In genomic region chr13:112979406-112979902, GRCh38 we compare ENCODE assay signal across 20 cellular contexts.
A peak's percentile ranks its signal among the peaks of the same experiment; 100 is the strongest.
DNase-seq lines count a peak whose midpoint lies in the region; ATAC-seq lines count a peak whose summit lies in the region.
"Had no signal": no experiment of that assay in that cellular context is flagged by ENCODE, and none has a peak within 500 bp of the region (broad histone marks: within the 10 kb centered on the region; RNA-seq: fewer than 3 reads in every experiment).

No MANE protein-coding gene starts in this region.

- H3K9ac ChIP-seq in BLaER1 treated with 17β-estradiol and CSF1 and Interleukin-3, amounts not matched to agents 10 nM and 100 nM: no peak overlapping the region
- H3K9ac ChIP-seq in mucosa of stomach (ENCODE audit: low read length): peak overlapping the region; percentile 8
- H3K9ac ChIP-seq: GM23248 had no signal

- H3K27me3 ChIP-seq in BLaER1 treated with 17β-estradiol and CSF1 and Interleukin-3, amounts not matched to agents 10 nM and 100 nM: peaks cover 21 to 71% (median 46%) of the 10 kb centered on the region in 11 experiments
- H3K27me3 ChIP-seq in mucosa of stomach (ENCODE audit: control insufficient read depth, insufficient read depth, low read length): no peaks in the 10 kb centered on the region

- ATAC-seq in HG03342 (IDR thresholded peaks at IDR 0.05; ENCODE audit: unreplicated experiment) (no peak), GM21717 (IDR thresholded peaks at IDR 0.05; ENCODE audit: unreplicated experiment) (no peak), HG02970 (IDR thresholded peaks at IDR 0.05; ENCODE audit: low FRiP score, unreplicated experiment) (no peak)
- no peak for ATAC-seq in stimulated activated effector memory CD8-positive, alpha-beta T cell treated with anti-CD3 and anti-CD28 coated beads, Interleukin-12 subunit alpha, Interleukin-12 subunit beta, amount 100 ng/mL, for 72 hours
- ATAC-seq: activated CD4-positive, CD25-positive, alpha-beta regulatory T cell treated with anti-CD3 and anti-CD28 coated beads, Interleukin-2, amount 50 U/mL, for 24 hours; naive thymus-derived CD4-positive, alpha-beta T cell had no signal

- no peaks in the 10 kb centered on the region for H3K4me1 Mint-ChIP-seq in stimulated activated effector memory CD8-positive, alpha-beta T cell treated with anti-CD3 and anti-CD28 coated beads, Interleukin-12 subunit alpha, Interleukin-12 subunit beta, amount 100 ng/mL, for 72 hours
- H3K4me1 Mint-ChIP-seq: activated CD4-positive, alpha-beta memory T cell treated with anti-CD3 and anti-CD28 coated beads, Interleukin-2, amount 10 ng/mL, durations not matched to agents 7 days and 5 days; memory B cell had no signal

- no peaks in the 10 kb centered on the region for H3K36me3 Mint-ChIP-seq in stimulated activated effector memory CD8-positive, alpha-beta T cell treated with anti-CD3 and anti-CD28 coated beads, Interleukin-12 subunit alpha, Interleukin-12 subunit beta, amount 100 ng/mL, for 72 hours
- H3K36me3 Mint-ChIP-seq: memory B cell had no signal

- no peak overlapping the region for H3K4me3 Mint-ChIP-seq in stimulated activated effector memory CD8-positive, alpha-beta T cell treated with anti-CD3 and anti-CD28 coated beads, Interleukin-12 subunit alpha, Interleukin-12 subunit beta, amount 100 ng/mL, for 72 hours
- H3K4me3 Mint-ChIP-seq: activated CD4-positive, alpha-beta memory T cell treated with anti-CD3 and anti-CD28 coated beads, Interleukin-2, amount 10 ng/mL, durations not matched to agents 7 days and 5 days; memory B cell had no signal

- H4K20me1 ChIP-seq in BLaER1 treated with 17β-estradiol and CSF1 and Interleukin-3, amounts not matched to agents 10 nM and 100 nM: peaks cover 0 to 47% (median 10%) of the 10 kb centered on the region in 11 experiments; a peak in 12 of 22 replicates

- no peaks in the 10 kb centered on the region for H3K9me3 Mint-ChIP-seq in stimulated activated effector memory CD8-positive, alpha-beta T cell treated with anti-CD3 and anti-CD28 coated beads, Interleukin-12 subunit alpha, Interleukin-12 subunit beta, amount 100 ng/mL, for 72 hours
- H3K9me3 Mint-ChIP-seq: activated CD4-positive, alpha-beta memory T cell treated with anti-CD3 and anti-CD28 coated beads, Interleukin-2, amount 10 ng/mL, durations not matched to agents 7 days and 5 days; memory B cell; naive thymus-derived CD4-positive, alpha-beta T cell had no signal

- H3K36me3 ChIP-seq in BLaER1 treated with 17β-estradiol and CSF1 and Interleukin-3, amounts not matched to agents 10 nM and 100 nM: no peaks in the 10 kb centered on the region
- H3K36me3 ChIP-seq in mucosa of stomach (ENCODE audit: control insufficient read depth, insufficient read depth, low read length): peaks cover 5% of the 10 kb centered on the region

- no peak overlapping the region for H3K27ac ChIP-seq in BLaER1 treated with 17β-estradiol and CSF1 and Interleukin-3, amounts not matched to agents 10 nM and 100 nM
- H3K27ac ChIP-seq in cingulate gyrus (ENCODE audit: low read depth, low read length): peak overlapping the region; percentile 54
- H3K27ac ChIP-seq in substantia nigra (ENCODE audit: low read depth, low read length, poor library complexity, severe bottlenecking): peak overlapping the region; percentile 53
- H3K27ac ChIP-seq: C4-2B, GM23248 had no signal

- H3K4me1 ChIP-seq in BLaER1 treated with 17β-estradiol and CSF1 and Interleukin-3, amounts not matched to agents 10 nM and 100 nM: peaks cover 11 to 28% (median 23%) of the 10 kb centered on the region in 10 experiments
- peaks cover 25% of the 10 kb centered on the region for H3K4me1 ChIP-seq in mucosa of stomach (ENCODE audit: control insufficient read depth, insufficient read depth, low read length)

- H3K4me2 ChIP-seq in BLaER1 treated with 17β-estradiol and CSF1 and Interleukin-3, amounts not matched to agents 10 nM and 100 nM: peak overlapping the region; percentile 15 to 78 (median 44); a peak in 18 of 22 replicates

- no peak overlapping the region for H3K4me3 ChIP-seq in BLaER1 treated with 17β-estradiol and CSF1 and Interleukin-3, amounts not matched to agents 10 nM and 100 nM
- no peak overlapping the region for H3K4me3 ChIP-seq in mucosa of stomach (ENCODE audit: low read length)
- H3K4me3 ChIP-seq: GM23248 had no signal

- H3K27ac Mint-ChIP-seq in stimulated activated effector memory CD8-positive, alpha-beta T cell treated with anti-CD3 and anti-CD28 coated beads, Interleukin-12 subunit alpha, Interleukin-12 subunit beta, amount 100 ng/mL, for 72 hours: no peak overlapping the region
- H3K27ac Mint-ChIP-seq: activated CD4-positive, alpha-beta memory T cell treated with anti-CD3 and anti-CD28 coated beads, Interleukin-2, amount 10 ng/mL, durations not matched to agents 7 days and 5 days; memory B cell; naive thymus-derived CD4-positive, alpha-beta T cell had no signal

- no peaks in the 10 kb centered on the region for H3K9me3 ChIP-seq in BLaER1 treated with 17β-estradiol and CSF1 and Interleukin-3, amounts not matched to agents 10 nM and 100 nM (replicated peaks in 1 of 11)
- H3K9me3 ChIP-seq in mucosa of stomach (ENCODE audit: control insufficient read depth, low read length): no peaks in the 10 kb centered on the region

- no peak for DNase-seq in substantia nigra (lab: John Stamatoyannopoulos, UW)
- DNase-seq in stimulated activated effector memory CD8-positive, alpha-beta T cell treated with anti-CD3 and anti-CD28 coated beads, Interleukin-12 subunit alpha, Interleukin-12 subunit beta, amount 100 ng/mL, for 72 hours (ENCODE audit: low spot score in 2 of 2): no peak
- DNase-seq: activated CD4-positive, alpha-beta memory T cell treated with anti-CD3 and anti-CD28 coated beads, Interleukin-2, amount 10 ng/mL, durations not matched to agents 7 days and 5 days; activated gamma-delta T cell treated with Interleukin-2 at 50 U/mL for 16 hours; foreskin fibroblast; GM23248; Karpas-422; naive thymus-derived CD4-positive, alpha-beta T cell; NCI-H1930; NCI-H226; NCI-H748 treated with DMSO at 0.1 percent for 48 hours had no signal

Comparison
In these comparisons a context has a peak if more than half of its experiments do, and no peak if none do; other contexts are left out.
1. H3K27ac ChIP-seq: peak in cingulate gyrus (single experiment) and substantia nigra (single experiment); none in BLaER1 treated with 17β-estradiol and CSF1 and Interleukin-3, amounts not matched to agents 10 nM and 100 nM (0 of 11).